In the genomic region with DNA sequence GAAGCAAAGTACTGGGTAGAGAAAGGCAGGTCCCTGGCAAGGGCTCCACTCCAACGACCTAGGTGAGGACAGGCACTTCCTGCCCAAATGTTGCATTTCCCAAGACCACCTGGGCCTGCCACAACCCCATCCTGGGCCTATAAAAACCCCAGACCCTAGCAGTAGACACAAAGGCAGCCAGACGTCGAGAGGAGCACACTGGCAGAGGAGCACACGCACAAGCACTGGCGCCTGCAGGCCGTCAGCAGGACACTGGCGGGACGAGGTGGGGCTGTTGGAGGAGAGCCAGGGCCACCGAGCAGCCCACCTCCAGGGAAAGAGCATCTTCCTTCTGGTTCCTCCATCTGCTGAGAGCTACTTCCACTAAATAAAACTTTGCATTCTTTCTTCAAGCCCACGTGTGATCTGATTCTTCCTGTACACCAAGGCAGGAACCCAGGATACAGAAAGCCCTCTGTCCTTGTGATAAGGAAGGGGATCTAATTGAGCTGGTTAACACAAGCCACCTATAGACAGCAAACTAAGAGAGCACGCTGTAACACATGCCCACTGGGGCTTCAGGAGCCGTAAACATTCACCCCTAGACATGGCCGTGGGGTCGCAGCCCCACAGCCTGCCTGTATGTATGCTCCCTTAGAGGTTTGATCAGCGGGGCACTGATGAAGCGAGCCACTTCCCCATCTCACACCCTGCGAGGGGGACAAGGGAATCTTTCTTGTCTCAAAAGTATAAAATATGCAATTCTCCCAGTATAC, we compare ENCODE assay signal across 9 cellular contexts.
DNase-seq lines count a peak whose midpoint lies in the region; ATAC-seq and TF ChIP-seq lines count a peak whose summit lies in the region.
"Had no signal": no experiment of that assay in that cellular context is flagged by ENCODE, and none has a peak within 500 bp of the region (broad histone marks: within the 10 kb centered on the region; RNA-seq: fewer than 3 reads in every experiment).

No MANE protein-coding gene starts in this region.

- peak overlapping the region; percentile 69 for H2BK120ac ChIP-seq in trophoblast cell (ENCODE audit: insufficient read depth, low read length, poor library complexity)

- H3K9me3 ChIP-seq in MM.1S (replicated peaks; ENCODE audit: insufficient read depth, low read length) = no peaks in the 10 kb centered on the region
- peaks cover 1% of the 10 kb centered on the region for H3K9me3 ChIP-seq in trophoblast cell (ENCODE audit: insufficient read depth, low read depth, low read length)
- H3K9me3 ChIP-seq: pancreas had no signal

- no peak for DNase-seq in MM.1S
- DNase-seq in activated naive CD4-positive, alpha-beta T cell treated with anti-CD3 and anti-CD28 coated beads, Interleukin-2, amount 50 U/mL, for 72 hours (ENCODE audit: low spot score in 2 of 2) = peak in 1 of 2 donors; percentile 18
- no peak for DNase-seq in trophoblast cell
- DNase-seq in hippocampal formation (lab: John Stamatoyannopoulos, UW) = no peak
- DNase-seq in NCI-H1930 (lab: John Stamatoyannopoulos, UW) = no peak

- TF ChIP-seq CTCF in MM.1S (IDR thresholded peaks at IDR 0.05; ENCODE audit: low read length) = no peak

- H2AK5ac ChIP-seq in trophoblast cell (ENCODE audit: low read length) = no peak overlapping the region

- H3K4ac ChIP-seq in trophoblast cell (ENCODE audit: low read depth, low read length) = peak overlapping the region; percentile 47

- peak overlapping the region; percentile 91 to 95 for H3K27ac Mint-ChIP-seq in activated naive CD4-positive, alpha-beta T cell treated with anti-CD3 and anti-CD28 coated beads, Interleukin-2, amount 50 U/mL, for 72 hours

- peaks cover 9% of the 10 kb centered on the region for H3K79me1 ChIP-seq in trophoblast cell (ENCODE audit: low read length)

- peaks cover 12% of the 10 kb centered on the region for H3K79me2 ChIP-seq in MM.1S (ENCODE audit: low read length)
- H3K79me2 ChIP-seq in trophoblast cell (ENCODE audit: control insufficient read depth, insufficient read depth, low read length, poor library complexity) = peaks cover 2% of the 10 kb centered on the region

- H2AFZ ChIP-seq in MM.1S (ENCODE audit: low read length) (no peak overlapping the region), trophoblast cell (ENCODE audit: insufficient read depth, low read length, poor library complexity) (no peak overlapping the region)

- H3K14ac ChIP-seq in trophoblast cell (ENCODE audit: low read length) = peak overlapping the region; percentile 35

- peak overlapping the region; percentile 6 for H3K18ac ChIP-seq in trophoblast cell (ENCODE audit: low read length)

- no peak overlapping the region for H3K9ac ChIP-seq in MM.1S (ENCODE audit: low read length)
- no peak overlapping the region for H3K9ac ChIP-seq in trophoblast cell (ENCODE audit: low read length)

- H4K12ac ChIP-seq in trophoblast cell (ENCODE audit: low read depth, low read length) = no peak overlapping the region

- peak overlapping the region; percentile 10; the same call in 1 of the 2 replicates for H3K4me2 ChIP-seq in MM.1S (ENCODE audit: low read depth, low read length)
- no peak overlapping the region for H3K4me2 ChIP-seq in trophoblast cell (ENCODE audit: low read length)

- H2BK12ac ChIP-seq in trophoblast cell (ENCODE audit: low read length) = peak overlapping the region; percentile 79

- H3K4me3 ChIP-seq in MM.1S (ENCODE audit: low read length) (no peak overlapping the region), trophoblast cell (ENCODE audit: low read depth, low read length) (no peak overlapping the region)
- H3K4me3 ChIP-seq: pancreas had no signal

- peaks cover 29% of the 10 kb centered on the region for H3K4me1 ChIP-seq in MM.1S (ENCODE audit: low read length)
- peaks cover 9 to 17% of the 10 kb centered on the region in 2 experiments for H3K4me1 ChIP-seq in trophoblast cell (ENCODE audit: control insufficient read depth in 1 of 2, insufficient read depth in 2 of 2, low read length in 2 of 2)

- H4K91ac ChIP-seq in trophoblast cell (ENCODE audit: low read depth, low read length) = peak overlapping the region; percentile 91

- no peak overlapping the region for H3K23ac ChIP-seq in trophoblast cell (ENCODE audit: low read length)

- WGBS in trophoblast cell (ENCODE audit: extremely low coverage, insufficient coverage, insufficient read length) = no CpG with 5 or more reads among the region's 17 CpGs

- no peaks in the 10 kb centered on the region for H3K27me3 ChIP-seq in MM.1S (replicated peaks; ENCODE audit: insufficient read depth, low read length)
- no peaks in the 10 kb centered on the region for H3K27me3 ChIP-seq in trophoblast cell (ENCODE audit: insufficient read depth, low read length)
- H3K27me3 ChIP-seq: pancreas had no signal

- no peaks in the 10 kb centered on the region for H3K9me3 Mint-ChIP-seq in activated naive CD4-positive, alpha-beta T cell treated with anti-CD3 and anti-CD28 coated beads, Interleukin-2, amount 50 U/mL, for 72 hours

- no peaks in the 10 kb centered on the region for H3K36me3 Mint-ChIP-seq in activated naive CD4-positive, alpha-beta T cell treated with anti-CD3 and anti-CD28 coated beads, Interleukin-2, amount 50 U/mL, for 72 hours

- H3K9me2 ChIP-seq in MM.1S (replicated peaks; ENCODE audit: insufficient read depth, low read length) = no peaks in the 10 kb centered on the region

- no peak overlapping the region for H3K27ac ChIP-seq in MM.1S (ENCODE audit: low read length)
- peak overlapping the region; percentile 66 for H3K27ac ChIP-seq in trophoblast cell (ENCODE audit: low read depth, low read length)

- ATAC-seq in GM18502 (IDR thresholded peaks at IDR 0.05; ENCODE audit: poor library complexity, unreplicated experiment) = peak; percentile 25
- no peak for ATAC-seq in activated naive CD4-positive, alpha-beta T cell treated with anti-CD3 and anti-CD28 coated beads, Interleukin-2, amount 50 U/mL, for 72 hours
- no peak for ATAC-seq in GM18520 (IDR thresholded peaks at IDR 0.05; ENCODE audit: unreplicated experiment)
- no peak for ATAC-seq in HG03025 (IDR thresholded peaks at IDR 0.05; ENCODE audit: low FRiP score, unreplicated experiment)

- H2BK5ac ChIP-seq in trophoblast cell (ENCODE audit: low read depth, low read length, poor library complexity) = peak overlapping the region; percentile 44

- H4K20me1 ChIP-seq in MM.1S (ENCODE audit: insufficient read depth, low read length) = no peaks in the 10 kb centered on the region

- H3K36me3 ChIP-seq in MM.1S (replicated peaks; ENCODE audit: insufficient read depth, low read length) = no peaks in the 10 kb centered on the region
- no peaks in the 10 kb centered on the region for H3K36me3 ChIP-seq in trophoblast cell (ENCODE audit: control insufficient read depth in 1 of 2, insufficient read depth in 2 of 2, low read length in 2 of 2)
- H3K36me3 ChIP-seq: pancreas had no signal

- H4K8ac ChIP-seq in trophoblast cell (ENCODE audit: low read depth, low read length) = peak overlapping the region; percentile 62

- no peaks in the 10 kb centered on the region for H3F3A ChIP-seq in MM.1S (ENCODE audit: insufficient read depth, low read length)
